Comparison of ENCODE assay signal across 8 cellular contexts in the genomic region with DNA sequence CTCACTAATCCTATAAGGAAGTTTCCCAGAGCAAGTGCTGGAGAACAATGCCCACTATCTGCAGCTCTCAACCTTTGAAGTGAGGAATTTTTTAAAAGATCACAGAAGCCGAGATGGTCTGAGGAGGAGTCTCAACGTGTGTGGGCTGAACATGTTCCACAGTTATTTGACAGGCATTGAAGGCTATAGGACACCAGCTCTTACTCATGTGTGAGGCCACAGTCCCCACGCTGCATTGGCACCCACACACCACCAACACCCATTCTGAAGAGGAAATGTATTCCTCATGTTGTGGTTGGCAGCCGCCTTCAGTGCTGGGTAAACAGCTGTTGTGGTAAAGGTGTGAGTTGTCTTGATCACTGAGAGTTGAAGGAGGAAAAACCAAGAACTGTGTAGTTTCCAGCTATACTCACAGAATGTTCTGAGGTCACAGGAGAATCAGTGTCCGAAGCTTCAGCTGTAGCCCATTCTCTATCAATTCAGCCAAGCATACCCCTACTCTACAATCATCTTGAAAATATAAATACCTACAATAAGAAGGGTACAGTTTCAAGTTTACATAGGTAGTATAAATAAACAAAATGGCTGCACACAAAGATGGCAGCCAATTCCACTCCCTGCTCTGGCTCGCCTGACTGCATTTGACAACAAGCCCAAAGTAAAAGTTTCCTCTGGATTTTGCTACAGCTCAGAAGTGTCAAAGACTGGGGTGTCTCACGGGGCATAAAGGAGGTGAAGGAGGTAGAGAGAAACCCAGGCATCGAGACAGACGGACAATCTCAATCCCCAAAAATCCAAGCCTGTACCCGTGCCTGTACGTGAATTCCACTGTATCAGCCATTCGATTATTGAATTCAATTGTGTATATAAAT. TPM values are rescaled to one million over a fixed set of nuclear protein-coding genes. Genes with fewer than 3 reads are reported as not detected.
DNase-seq lines count a peak whose midpoint lies in the region; ATAC-seq and TF ChIP-seq lines count a peak whose summit lies in the region.

No MANE protein-coding gene starts in this region.

- no peaks in the 10 kb centered on the region for H3K27me3 ChIP-seq in psoas muscle (ENCODE audit: insufficient read depth in 3 of 3, low read length in 2 of 3)

- peaks cover 8 to 11% of the 10 kb centered on the region in 2 donors for H3K9me3 Mint-ChIP-seq in stimulated activated naive B cell treated with anti-CD40 and anti-IgM and Interleukin-4, amounts not matched to agents 10 μg/mL and 1 μg/mL and 100 μg/mL, for 72 hours
- H3K9me3 Mint-ChIP-seq in type B pancreatic cell (no peaks in the 10 kb centered on the region), chondrocyte (ENCODE audit: low read depth) (no peaks in the 10 kb centered on the region)

- H3K36me3 Mint-ChIP-seq in stimulated activated naive B cell treated with anti-CD40 and anti-IgM and Interleukin-4, amounts not matched to agents 10 μg/mL and 1 μg/mL and 100 μg/mL, for 72 hours, result peaks cover 8 to 9% of the 10 kb centered on the region in 2 donors
- no peaks in the 10 kb centered on the region for H3K36me3 Mint-ChIP-seq in type B pancreatic cell
- H3K36me3 Mint-ChIP-seq in chondrocyte (ENCODE audit: low read depth), result no peaks in the 10 kb centered on the region

- no peaks in the 10 kb centered on the region for H3K27me3 Mint-ChIP-seq in stimulated activated naive B cell treated with anti-CD40 and anti-IgM and Interleukin-4, amounts not matched to agents 10 μg/mL and 1 μg/mL and 100 μg/mL, for 72 hours
- H3K27me3 Mint-ChIP-seq in type B pancreatic cell (no peaks in the 10 kb centered on the region), chondrocyte (ENCODE audit: low read depth) (no peaks in the 10 kb centered on the region)

- H3K27ac Mint-ChIP-seq in stimulated activated naive B cell treated with anti-CD40 and anti-IgM and Interleukin-4, amounts not matched to agents 10 μg/mL and 1 μg/mL and 100 μg/mL, for 72 hours, result no peak overlapping the region
- H3K27ac Mint-ChIP-seq in type B pancreatic cell, result no peak overlapping the region
- no peak overlapping the region for H3K27ac Mint-ChIP-seq in chondrocyte (ENCODE audit: unreplicated experiment)

- peaks cover 9 to 10% of the 10 kb centered on the region in 2 donors for H3K4me1 Mint-ChIP-seq in stimulated activated naive B cell treated with anti-CD40 and anti-IgM and Interleukin-4, amounts not matched to agents 10 μg/mL and 1 μg/mL and 100 μg/mL, for 72 hours
- no peaks in the 10 kb centered on the region for H3K4me1 Mint-ChIP-seq in type B pancreatic cell (ENCODE audit: unreplicated experiment)
- H3K4me1 Mint-ChIP-seq in chondrocyte (ENCODE audit: low read depth), result peaks cover 11% of the 10 kb centered on the region

- no peak overlapping the region for H3K4me3 Mint-ChIP-seq in stimulated activated naive B cell treated with anti-CD40 and anti-IgM and Interleukin-4, amounts not matched to agents 10 μg/mL and 1 μg/mL and 100 μg/mL, for 72 hours
- no peak overlapping the region for H3K4me3 Mint-ChIP-seq in type B pancreatic cell
- H3K4me3 Mint-ChIP-seq in chondrocyte (ENCODE audit: unreplicated experiment), result no peak overlapping the region

- TF ChIP-seq CTCF in type B pancreatic cell (conservative IDR thresholded peaks at IDR 0.05) (no peak), chondrocyte (IDR thresholded peaks at IDR 0.05) (no peak), psoas muscle (IDR thresholded peaks at IDR 0.05) (no peak)

- ATAC-seq in GM19324 (IDR thresholded peaks at IDR 0.05; ENCODE audit: low FRiP score, unreplicated experiment), result peak; percentile 98
- ATAC-seq in HG03175 (IDR thresholded peaks at IDR 0.05; ENCODE audit: unreplicated experiment), result peak; percentile 99
- ATAC-seq in left colon, result peak; percentile 58
- ATAC-seq in stimulated activated naive B cell treated with anti-CD40 and anti-IgM and Interleukin-4, amounts not matched to agents 10 μg/mL and 1 μg/mL and 100 μg/mL, for 72 hours (replicated peaks), result peak; percentile 96
- ATAC-seq in psoas muscle, result no peak

- 85 to 90% (median 87%) methylated on average over 12 of the region's 12 CpGs for WGBS in psoas muscle, 3 donors

- H3K36me3 ChIP-seq in psoas muscle (ENCODE audit: insufficient read depth in 1 of 2, low read depth in 1 of 2), result no peaks in the 10 kb centered on the region

- no peaks in the 10 kb centered on the region for H3K4me1 ChIP-seq in psoas muscle

- no peak overlapping the region for H3K27ac ChIP-seq in psoas muscle

- intact Hi-C loops in left colon (cut with DNase I, micrococcal nuclease), result no loop called here
- intact Hi-C loops in psoas muscle (cut with DNase I), result no loop called here

- DNase-seq in activated CD8-positive, alpha-beta memory T cell treated with anti-CD3 and anti-CD28 coated beads for 1 hour (ENCODE audit: extremely low read depth in 1 of 2, low read depth in 1 of 2), result peak; percentile 61
- DNase-seq in left colon (peak in 1 of 2 donors; percentile 36), type B pancreatic cell (ENCODE audit: extremely low spot score, unreplicated experiment) (no peak), chondrocyte (ENCODE audit: low spot score) (no peak), psoas muscle (no peak)
- DNase-seq in stimulated activated naive B cell treated with anti-CD40 and anti-IgM and Interleukin-4, amounts not matched to agents 10 μg/mL and 1 μg/mL and 100 μg/mL, for 72 hours, result peak; percentile 64

- H3K4me3 ChIP-seq in psoas muscle, result no peak overlapping the region

- no peaks in the 10 kb centered on the region for H3K9me3 ChIP-seq in psoas muscle

RNA-seq across cellular contexts. Expression of a gene that starts 12.1 kb away (rescaled TPM):
- total RNA-seq in left colon (1 to 10 TPM; 1.0 to 1.3 TPM), type B pancreatic cell (ENCODE audit: low replicate concordance) (0.59 and 0.92 TPM in 2 replicates), chondrocyte (0.62 to 1.3 TPM (median 0.82 TPM) in 3 replicates), psoas muscle (1 to 10 TPM in 1 of 4 donors, under 1 TPM in 3; 0.24 to 1.8 (median 0.49) TPM)
- polyA plus RNA-seq in psoas muscle, result under 1 TPM; 0.06 to 0.27 (median 0.08) TPM

Comparison
In these comparisons a context has a peak if more than half of its experiments do, and no peak if none do; other contexts are left out.
1. ATAC-seq: peak in GM19324 (single experiment), HG03175 (single experiment), left colon (single experiment) and stimulated activated naive B cell treated with anti-CD40 and anti-IgM and Interleukin-4, amounts not matched to agents 10 μg/mL and 1 μg/mL and 100 μg/mL, for 72 hours (2 of 2); none in psoas muscle (0 of 4).
2. DNase-seq: peak in activated CD8-positive, alpha-beta memory T cell treated with anti-CD3 and anti-CD28 coated beads for 1 hour (2 of 2) and stimulated activated naive B cell treated with anti-CD40 and anti-IgM and Interleukin-4, amounts not matched to agents 10 μg/mL and 1 μg/mL and 100 μg/mL, for 72 hours (single experiment); none in type B pancreatic cell (single experiment), chondrocyte (single experiment) and psoas muscle (0 of 2).